ENCODE assay signal across 22 cellular contexts in the genomic region with DNA sequence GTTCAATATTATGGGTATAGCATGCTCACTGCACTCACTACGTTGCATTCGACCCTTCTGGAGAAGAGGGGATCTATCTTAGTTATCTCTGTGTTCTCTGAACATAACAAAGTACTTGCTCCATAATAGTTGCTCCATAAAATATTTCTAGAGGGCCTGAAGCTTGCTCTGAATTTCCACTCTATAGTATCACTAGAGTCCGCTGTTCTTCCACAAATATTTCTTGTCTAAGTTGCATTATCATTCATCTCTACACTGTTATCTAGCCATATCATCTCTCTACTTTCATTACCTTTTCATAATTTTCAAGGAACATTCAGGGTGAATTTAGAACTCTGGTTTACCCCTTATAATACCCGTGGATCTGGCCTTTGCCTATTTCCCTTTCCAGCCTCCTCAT.
DNase-seq lines count a peak whose midpoint lies in the region; ATAC-seq and TF ChIP-seq lines count a peak whose summit lies in the region.
"Had no signal": no experiment of that assay in that cellular context is flagged by ENCODE, and none has a peak within 500 bp of the region (broad histone marks: within the 10 kb centered on the region; RNA-seq: fewer than 3 reads in every experiment).

No MANE protein-coding gene starts in this region.

- H3K27ac ChIP-seq in GM23338 (ENCODE audit: low read depth) = no peak overlapping the region
- no peak overlapping the region for H3K27ac ChIP-seq in smooth muscle cell (ENCODE audit: low read depth)
- no peak overlapping the region for H3K27ac ChIP-seq in GM23248
- H3K27ac ChIP-seq: BLaER1, Peyer's patch had no signal

- H3K4me3 ChIP-seq in GM23338 = no peak overlapping the region
- H3K4me3 ChIP-seq in smooth muscle cell = no peak overlapping the region
- no peak overlapping the region for H3K4me3 ChIP-seq in GM23248
- H3K4me3 ChIP-seq: BLaER1, Peyer's patch had no signal

- ATAC-seq in GM23338 (no peak), left colon (no peak)

- no peak overlapping the region for H3K4me3 Mint-ChIP-seq in GM23338
- no peak overlapping the region for H3K4me3 Mint-ChIP-seq in endothelial cell (ENCODE audit: unreplicated experiment)
- H3K4me3 Mint-ChIP-seq: CD4-positive, alpha-beta memory T cell had no signal

- H4K20me1 ChIP-seq in GM23338 (replicated peaks; ENCODE audit: insufficient read depth) (no peaks in the 10 kb centered on the region), smooth muscle cell (ENCODE audit: low read depth) (no peaks in the 10 kb centered on the region), GM23248 (ENCODE audit: insufficient read depth) (no peaks in the 10 kb centered on the region)
- H4K20me1 ChIP-seq: BLaER1 had no signal

- H3K27me3 ChIP-seq in GM23338 (ENCODE audit: insufficient read depth) = no peaks in the 10 kb centered on the region
- no peaks in the 10 kb centered on the region for H3K27me3 ChIP-seq in smooth muscle cell (ENCODE audit: low read depth)
- no peaks in the 10 kb centered on the region for H3K27me3 ChIP-seq in GM23248 (replicated peaks; ENCODE audit: insufficient read depth)
- H3K27me3 ChIP-seq: BLaER1, Peyer's patch had no signal

- H3K36me3 Mint-ChIP-seq in GM23338 (ENCODE audit: low read depth) (no peaks in the 10 kb centered on the region), endothelial cell (ENCODE audit: low read depth, unreplicated experiment) (no peaks in the 10 kb centered on the region)
- H3K36me3 Mint-ChIP-seq: CD4-positive, alpha-beta memory T cell had no signal

- no peaks in the 10 kb centered on the region for H3K27me3 Mint-ChIP-seq in GM23338 (ENCODE audit: insufficient read depth, low read depth, poor library complexity)
- no peaks in the 10 kb centered on the region for H3K27me3 Mint-ChIP-seq in endothelial cell (ENCODE audit: unreplicated experiment)

- intact Hi-C loops in left colon (cut with DNase I, micrococcal nuclease) = no loop called here

- H3K36me3 ChIP-seq in GM23338 (ENCODE audit: insufficient read depth) (no peaks in the 10 kb centered on the region), smooth muscle cell (ENCODE audit: low read depth) (no peaks in the 10 kb centered on the region), GM23248 (ENCODE audit: low read depth) (no peaks in the 10 kb centered on the region)
- H3K36me3 ChIP-seq: BLaER1, Peyer's patch had no signal

- H3K9me3 Mint-ChIP-seq in GM23338 = no peaks in the 10 kb centered on the region
- no peaks in the 10 kb centered on the region for H3K9me3 Mint-ChIP-seq in endothelial cell (ENCODE audit: unreplicated experiment)

- in situ Hi-C loops in SK-MEL-5 (cut with HindIII; ENCODE audit: low pct_unique_long_range_greater_than_20kb, low sequenced_read_pairs) = no loop called here
- in situ Hi-C loops in GM23248 (cut with MboI) = no loop called here

- H3K4me1 Mint-ChIP-seq in GM23338 (peaks cover 6% of the 10 kb centered on the region; the same call in 2 of the 3 replicates), endothelial cell (ENCODE audit: unreplicated experiment) (no peaks in the 10 kb centered on the region)
- H3K4me1 Mint-ChIP-seq: CD4-positive, alpha-beta memory T cell had no signal

- no peaks in the 10 kb centered on the region for H3K9me3 ChIP-seq in smooth muscle cell (replicated peaks; ENCODE audit: low read depth)
- H3K9me3 ChIP-seq in GM23248 (ENCODE audit: low read depth) = no peaks in the 10 kb centered on the region
- H3K9me3 ChIP-seq: BLaER1, Caco-2, Peyer's patch had no signal

- H2AFZ ChIP-seq in GM23338 (peak overlapping the region; percentile 49; the same call in 1 of the 2 replicates), smooth muscle cell (ENCODE audit: low read depth) (peak overlapping the region; percentile 54), GM23248 (no peak overlapping the region)

- peak; percentile 45 for DNase-seq in DMS114 treated with DMSO at 0.1 percent for 48 hours (lab: John Stamatoyannopoulos, UW; ENCODE audit: unreplicated experiment)
- no peak for DNase-seq in GM23338 (ENCODE audit: low spot score)
- peak; percentile 39 for DNase-seq in SK-MEL-5 (ENCODE audit: low read depth, low spot score)
- no peak for DNase-seq in smooth muscle cell (lab: John Stamatoyannopoulos, UW; ENCODE audit: unreplicated experiment)
- no peak for DNase-seq in GM23248
- no peak for DNase-seq in left colon
- no peak for DNase-seq in endothelial cell (ENCODE audit: low spot score)
- DNase-seq in activated CD8-positive, alpha-beta memory T cell treated with anti-CD3 and anti-CD28 coated beads, Interleukin-2, amount 50 U/mL, for 4 hours = no peak
- DNase-seq: ACHN; Caco-2; CD4-positive, alpha-beta memory T cell; DMS153; H7; Kasumi-1; NCI-H1092 treated with DMSO at 0.1 percent for 48 hours; NCI-H2029 treated with DMSO at 0.1 percent for 48 hours; NCI-H226; NCI-H510A treated with DMSO at 0.1 percent for 48 hours; NCI-H748 treated with DMSO at 0.1 percent for 48 hours; Peyer's patch; T-helper 1 cell had no signal

- H3F3A ChIP-seq in GM23338 (replicated peaks; ENCODE audit: low read depth) (no peaks in the 10 kb centered on the region), smooth muscle cell (ENCODE audit: low read depth) (no peaks in the 10 kb centered on the region), GM23248 (ENCODE audit: insufficient read depth) (no peaks in the 10 kb centered on the region)

- H3K79me2 ChIP-seq in GM23338 (replicated peaks; ENCODE audit: insufficient read depth) (no peaks in the 10 kb centered on the region), smooth muscle cell (ENCODE audit: low read depth) (no peaks in the 10 kb centered on the region), GM23248 (ENCODE audit: insufficient read depth) (no peaks in the 10 kb centered on the region)

- TF ChIP-seq CTCF in GM23338 (conservative IDR thresholded peaks at IDR 0.05; ENCODE audit: low read depth in 2 of 2) (no peak; a peak in 1 of 4 replicates), smooth muscle cell (IDR thresholded peaks at IDR 0.05; ENCODE audit: borderline replicate concordance, insufficient read depth, poor library complexity, severe bottlenecking) (no peak), endothelial cell (IDR thresholded peaks at IDR 0.05; ENCODE audit: unreplicated experiment) (no peak)

- WGBS in smooth muscle cell (ENCODE audit: low lambda C conversion rate) = 86% methylated on average over 4 of the region's 4 CpGs
- WGBS in GM23248 (ENCODE audit: low coverage in 1 of 2, low lambda C conversion rate in 2 of 2, missing lambda C conversion rate in 2 of 2), 2 experiments = 42 to 44% methylated on average over 4 of the region's 4 CpGs

- H3K4me2 ChIP-seq in GM23338 = no peak overlapping the region
- no peak overlapping the region for H3K4me2 ChIP-seq in smooth muscle cell
- H3K4me2 ChIP-seq in GM23248 (ENCODE audit: unreplicated experiment) = no peak overlapping the region
- H3K4me2 ChIP-seq: BLaER1 had no signal

- no peak overlapping the region for H3K27ac Mint-ChIP-seq in GM23338
- H3K27ac Mint-ChIP-seq in endothelial cell (ENCODE audit: unreplicated experiment) = no peak overlapping the region
- H3K27ac Mint-ChIP-seq: CD4-positive, alpha-beta memory T cell had no signal

- no peak overlapping the region for H3K9ac ChIP-seq in smooth muscle cell (ENCODE audit: low read depth)
- no peak overlapping the region for H3K9ac ChIP-seq in GM23248
- H3K9ac ChIP-seq: BLaER1 had no signal

- no peaks in the 10 kb centered on the region; the same call in 1 of the 2 replicates for H3K4me1 ChIP-seq in GM23338 (ENCODE audit: insufficient read depth)
- H3K4me1 ChIP-seq in smooth muscle cell (ENCODE audit: low read depth) = peaks cover 8% of the 10 kb centered on the region
- no peaks in the 10 kb centered on the region for H3K4me1 ChIP-seq in GM23248 (ENCODE audit: insufficient read depth)
- H3K4me1 ChIP-seq: BLaER1, Caco-2, Peyer's patch had no signal

- H3K9me2 ChIP-seq in GM23338 (ENCODE audit: insufficient read depth) (peaks cover 7% of the 10 kb centered on the region), GM23248 (ENCODE audit: insufficient read depth) (no peaks in the 10 kb centered on the region)

TF ChIP-seq in GM23338, 12 proteins besides CTCF, POLR2A, EP300 and RAD21 (continues in another document):
- TF ChIP-seq EZH2 (IDR thresholded peaks at IDR 0.05; ENCODE audit: low read depth, unreplicated experiment) (no peak), JUNB (IDR thresholded peaks at IDR 0.05; ENCODE audit: unreplicated experiment) (no peak), STAT1 (IDR thresholded peaks at IDR 0.05; ENCODE audit: unreplicated experiment) (no peak)

Comparison
In these comparisons a context has a peak if more than half of its experiments do, and no peak if none do; other contexts are left out.
1. DNase-seq: peak in DMS114 treated with DMSO at 0.1 percent for 48 hours (single experiment) and SK-MEL-5 (single experiment); none in GM23338 (single experiment), smooth muscle cell (single experiment), GM23248 (single experiment), left colon (0 of 2), endothelial cell (single experiment) and activated CD8-positive, alpha-beta memory T cell treated with anti-CD3 and anti-CD28 coated beads, Interleukin-2, amount 50 U/mL, for 4 hours (single experiment).